16 cellular contexts compared by ENCODE assay signal in the genomic region with DNA sequence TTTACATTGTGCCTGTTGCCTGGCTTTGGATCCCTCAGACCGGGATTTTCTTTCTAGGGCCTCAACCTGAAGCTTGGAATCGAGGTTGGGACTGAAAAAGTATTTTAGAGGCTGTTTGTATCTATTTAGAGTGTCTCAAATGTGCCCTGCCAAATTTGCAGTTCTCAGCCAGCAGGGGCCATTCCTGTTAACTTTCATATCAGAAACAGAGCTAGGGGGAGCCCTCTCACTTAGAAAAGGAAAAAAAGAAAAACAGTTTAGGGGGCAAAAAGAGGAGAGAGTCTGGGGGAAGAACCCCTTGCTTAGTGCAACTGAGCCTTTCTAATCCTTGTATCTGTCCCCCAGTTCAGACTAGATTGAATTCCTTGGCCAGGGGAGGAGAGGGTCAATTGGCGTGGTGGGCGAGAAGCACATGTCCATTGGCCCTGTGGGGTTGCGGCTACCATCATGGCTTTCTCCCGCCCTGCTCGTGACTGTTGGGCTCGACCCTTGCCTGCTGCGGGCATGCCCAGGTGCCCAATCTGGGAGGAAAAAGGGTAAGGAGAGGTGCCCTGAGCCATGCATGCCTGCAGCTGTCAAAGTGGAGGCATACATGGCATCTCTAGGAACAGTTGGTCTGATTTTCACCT.
DNase-seq lines count a peak whose midpoint lies in the region; ATAC-seq and TF ChIP-seq lines count a peak whose summit lies in the region.
"Had no signal": no experiment of that assay in that cellular context is flagged by ENCODE, and none has a peak within 500 bp of the region (broad histone marks: within the 10 kb centered on the region; RNA-seq: fewer than 3 reads in every experiment).

No MANE protein-coding gene starts in this region.

- H3K36me3 ChIP-seq in HCT116 (ENCODE audit: control insufficient read depth in 1 of 2, insufficient read depth in 2 of 2, low read length in 2 of 2): no peaks in the 10 kb centered on the region
- H3K36me3 ChIP-seq: Peyer's patch had no signal

- H3K27me3 Mint-ChIP-seq in activated T-helper 2 cell treated with anti-CD3 and anti-CD28 coated beads, Interferon-gamma antibody, Interleukin-2, Interleukin-4, amounts not matched to agents 10 μg/mL and 5 μg/mL and 100 μg/mL, durations not matched to agents 14 hours and 24 hours and 36 hours (ENCODE audit: low read depth): no peaks in the 10 kb centered on the region
- H3K27me3 Mint-ChIP-seq: activated naive CD8-positive, alpha-beta T cell treated with anti-CD3 and anti-CD28 coated beads, Interleukin-2, amount 50 U/mL, for 24 hours had no signal

- no peaks in the 10 kb centered on the region for H3K9me3 ChIP-seq in HCT116 (ENCODE audit: control insufficient read depth in 1 of 2, insufficient read depth in 1 of 2, low read depth in 1 of 2, low read length in 2 of 2)
- H3K9me3 ChIP-seq: Peyer's patch, stomach had no signal

- no peaks in the 10 kb centered on the region for H3K4me1 ChIP-seq in HCT116 (ENCODE audit: control insufficient read depth in 1 of 2, insufficient read depth in 2 of 2, low read length in 2 of 2)
- H3K4me1 ChIP-seq: Peyer's patch, stomach had no signal

- DNase-seq in HCT116 (ENCODE audit: low read depth, low spot score) (no peak), SK-MEL-5 (ENCODE audit: low read depth, low spot score) (peak; percentile 24), iPS-NIHi11 (ENCODE audit: low spot score) (peak; percentile 20), AML-193 (lab: John Stamatoyannopoulos, UW) (no peak), D341Med (ENCODE audit: low spot score) (no peak)
- DNase-seq in activated T-helper 2 cell treated with anti-CD3 and anti-CD28 coated beads, Interferon-gamma antibody, Interleukin-2, Interleukin-4, amounts not matched to agents 10 μg/mL and 5 μg/mL and 100 μg/mL, durations not matched to agents 14 hours and 24 hours and 36 hours (ENCODE audit: low spot score): no peak
- DNase-seq: activated CD4-positive, alpha-beta T cell treated with anti-CD3 and anti-CD28 coated beads for 4 hours; activated naive CD8-positive, alpha-beta T cell treated with anti-CD3 and anti-CD28 coated beads, Interleukin-2, amount 50 U/mL, for 24 hours; mammary epithelial cell; Peyer's patch; stomach had no signal

- RAD21 ChIA-PET in HCT116 (lab: Charles Lee; ENCODE audit: low non-redundant PET in 1 of 2, low total read pairs in 2 of 2, uncharacterized antibody in 2 of 2, unreplicated experiment in 2 of 2): no interaction called here

- no peak overlapping the region for H3K4me3 Mint-ChIP-seq in activated T-helper 2 cell treated with anti-CD3 and anti-CD28 coated beads, Interferon-gamma antibody, Interleukin-2, Interleukin-4, amounts not matched to agents 10 μg/mL and 5 μg/mL and 100 μg/mL, durations not matched to agents 14 hours and 24 hours and 36 hours (ENCODE audit: low read depth)
- H3K4me3 Mint-ChIP-seq: activated naive CD8-positive, alpha-beta T cell treated with anti-CD3 and anti-CD28 coated beads, Interleukin-2, amount 50 U/mL, for 24 hours; T-helper 1 cell treated with Interleukin-12 subunit alpha and Interleukin-12 subunit beta and Interleukin-4 antibody, amounts not matched to agents 30 μg/mL and 1 μg/mL, for 36 hours had no signal

- no peak overlapping the region for H3K4me3 ChIP-seq in HCT116 (replicated peaks in 1 of 2; ENCODE audit: low read depth in 1 of 2, low read length in 2 of 2)
- H3K4me3 ChIP-seq: Peyer's patch, skin epidermis, stomach had no signal

- no peak overlapping the region for H3K9ac ChIP-seq in HCT116 (ENCODE audit: low read length)

- no peaks in the 10 kb centered on the region for H3K9me2 ChIP-seq in HCT116 (ENCODE audit: insufficient read depth)

- H3K27ac Mint-ChIP-seq in activated T-helper 2 cell treated with anti-CD3 and anti-CD28 coated beads, Interferon-gamma antibody, Interleukin-2, Interleukin-4, amounts not matched to agents 10 μg/mL and 5 μg/mL and 100 μg/mL, durations not matched to agents 14 hours and 24 hours and 36 hours: no peak overlapping the region
- H3K27ac Mint-ChIP-seq: activated naive CD8-positive, alpha-beta T cell treated with anti-CD3 and anti-CD28 coated beads, Interleukin-2, amount 50 U/mL, for 24 hours; T-helper 1 cell treated with Interleukin-12 subunit alpha and Interleukin-12 subunit beta and Interleukin-4 antibody, amounts not matched to agents 30 μg/mL and 1 μg/mL, for 36 hours had no signal

- no peaks in the 10 kb centered on the region for H3K79me2 ChIP-seq in HCT116 (ENCODE audit: insufficient read depth, low read length)

- POLR2A ChIA-PET in HCT116 (lab: Charles Lee): no interaction called here

- no peaks in the 10 kb centered on the region for H4K20me1 ChIP-seq in HCT116 (ENCODE audit: insufficient read depth)

- H3K4me2 ChIP-seq in HCT116 (ENCODE audit: low read length): no peak overlapping the region

- H3K27me3 ChIP-seq in HCT116 (ENCODE audit: insufficient read depth, low read length): no peaks in the 10 kb centered on the region
- H3K27me3 ChIP-seq: Peyer's patch, stomach had no signal

- no peaks in the 10 kb centered on the region for H3K36me3 Mint-ChIP-seq in activated T-helper 2 cell treated with anti-CD3 and anti-CD28 coated beads, Interferon-gamma antibody, Interleukin-2, Interleukin-4, amounts not matched to agents 10 μg/mL and 5 μg/mL and 100 μg/mL, durations not matched to agents 14 hours and 24 hours and 36 hours (ENCODE audit: low read depth)

- H3K4me1 Mint-ChIP-seq in activated T-helper 2 cell treated with anti-CD3 and anti-CD28 coated beads, Interferon-gamma antibody, Interleukin-2, Interleukin-4, amounts not matched to agents 10 μg/mL and 5 μg/mL and 100 μg/mL, durations not matched to agents 14 hours and 24 hours and 36 hours (ENCODE audit: low read depth): no peaks in the 10 kb centered on the region
- H3K4me1 Mint-ChIP-seq: activated naive CD8-positive, alpha-beta T cell treated with anti-CD3 and anti-CD28 coated beads, Interleukin-2, amount 50 U/mL, for 24 hours had no signal

- H2AFZ ChIP-seq in HCT116 (ENCODE audit: low read depth, low read length, poor library complexity, severe bottlenecking): no peak overlapping the region

- ATAC-seq in HCT116: peak; percentile 54; the same call in 1 of the 2 replicates
- ATAC-seq in HG03135 (IDR thresholded peaks at IDR 0.05; ENCODE audit: unreplicated experiment): no peak
- ATAC-seq: activated naive CD8-positive, alpha-beta T cell treated with anti-CD3 and anti-CD28 coated beads, Interleukin-2, amount 50 U/mL, for 24 hours; esophagus mucosa had no signal

- TF ChIP-seq CTCF in C4-2B (conservative IDR thresholded peaks at IDR 0.05) (peak; percentile 26), HCT116 (IDR thresholded peaks at IDR 0.05 in 2 of 3, conservative IDR thresholded peaks at IDR 0.05 in 1 of 3; ENCODE audit: borderline replicate concordance in 1 of 3, insufficient read depth in 1 of 3, low read depth in 2 of 3, low read length in 2 of 3) (peak; percentile 26 to 56 (median 36); a peak in 4 of 6 replicates)

- no TSS peak for BruUV-seq in HCT116 (replicated peaks; lab: Mats Ljungman, UMichigan)

- in situ Hi-C loops in SK-MEL-5 (cut with HindIII; ENCODE audit: low pct_unique_long_range_greater_than_20kb, low sequenced_read_pairs): no loop called here

- no peak for TF ChIP-seq POLR2A in HCT116 (IDR thresholded peaks at IDR 0.05; ENCODE audit: borderline replicate concordance, extremely low read depth, insufficient read depth, insufficient read length)

- intact Hi-C loops in HCT116 (cut with micrococcal nuclease): no loop called here
- intact Hi-C loops in activated T-helper 2 cell treated with anti-CD3 and anti-CD28 coated beads, Interferon-gamma antibody, Interleukin-2, Interleukin-4, amounts not matched to agents 10 μg/mL and 5 μg/mL and 100 μg/mL, durations not matched to agents 14 hours and 24 hours and 36 hours (cut with micrococcal nuclease): no loop called here

- H3K9me3 Mint-ChIP-seq in activated T-helper 2 cell treated with anti-CD3 and anti-CD28 coated beads, Interferon-gamma antibody, Interleukin-2, Interleukin-4, amounts not matched to agents 10 μg/mL and 5 μg/mL and 100 μg/mL, durations not matched to agents 14 hours and 24 hours and 36 hours: no peaks in the 10 kb centered on the region
- H3K9me3 Mint-ChIP-seq: activated naive CD8-positive, alpha-beta T cell treated with anti-CD3 and anti-CD28 coated beads, Interleukin-2, amount 50 U/mL, for 24 hours; T-helper 1 cell treated with Interleukin-12 subunit alpha and Interleukin-12 subunit beta and Interleukin-4 antibody, amounts not matched to agents 30 μg/mL and 1 μg/mL, for 36 hours had no signal

- TF ChIP-seq RAD21 in HCT116 (IDR thresholded peaks at IDR 0.05; ENCODE audit: low read depth): peak; percentile 32; the same call in 1 of the 2 replicates

- CTCF ChIA-PET in HCT116 (lab: Charles Lee): interaction anchor here (1.7 kb wide), 1 partner anchor 238 kb away, joined by 4 read pairs; no protein-coding TSS in a partner anchor

- H3K27ac ChIP-seq in C4-2B (no peak overlapping the region), HCT116 (ENCODE audit: low read depth, low read length) (no peak overlapping the region)
- H3K27ac ChIP-seq: Peyer's patch, skin epidermis, stomach had no signal

TF ChIP-seq in HCT116, 20 proteins besides CTCF, POLR2A, EP300 and RAD21 (continues in another document):
- TF ChIP-seq, protein P1, sequence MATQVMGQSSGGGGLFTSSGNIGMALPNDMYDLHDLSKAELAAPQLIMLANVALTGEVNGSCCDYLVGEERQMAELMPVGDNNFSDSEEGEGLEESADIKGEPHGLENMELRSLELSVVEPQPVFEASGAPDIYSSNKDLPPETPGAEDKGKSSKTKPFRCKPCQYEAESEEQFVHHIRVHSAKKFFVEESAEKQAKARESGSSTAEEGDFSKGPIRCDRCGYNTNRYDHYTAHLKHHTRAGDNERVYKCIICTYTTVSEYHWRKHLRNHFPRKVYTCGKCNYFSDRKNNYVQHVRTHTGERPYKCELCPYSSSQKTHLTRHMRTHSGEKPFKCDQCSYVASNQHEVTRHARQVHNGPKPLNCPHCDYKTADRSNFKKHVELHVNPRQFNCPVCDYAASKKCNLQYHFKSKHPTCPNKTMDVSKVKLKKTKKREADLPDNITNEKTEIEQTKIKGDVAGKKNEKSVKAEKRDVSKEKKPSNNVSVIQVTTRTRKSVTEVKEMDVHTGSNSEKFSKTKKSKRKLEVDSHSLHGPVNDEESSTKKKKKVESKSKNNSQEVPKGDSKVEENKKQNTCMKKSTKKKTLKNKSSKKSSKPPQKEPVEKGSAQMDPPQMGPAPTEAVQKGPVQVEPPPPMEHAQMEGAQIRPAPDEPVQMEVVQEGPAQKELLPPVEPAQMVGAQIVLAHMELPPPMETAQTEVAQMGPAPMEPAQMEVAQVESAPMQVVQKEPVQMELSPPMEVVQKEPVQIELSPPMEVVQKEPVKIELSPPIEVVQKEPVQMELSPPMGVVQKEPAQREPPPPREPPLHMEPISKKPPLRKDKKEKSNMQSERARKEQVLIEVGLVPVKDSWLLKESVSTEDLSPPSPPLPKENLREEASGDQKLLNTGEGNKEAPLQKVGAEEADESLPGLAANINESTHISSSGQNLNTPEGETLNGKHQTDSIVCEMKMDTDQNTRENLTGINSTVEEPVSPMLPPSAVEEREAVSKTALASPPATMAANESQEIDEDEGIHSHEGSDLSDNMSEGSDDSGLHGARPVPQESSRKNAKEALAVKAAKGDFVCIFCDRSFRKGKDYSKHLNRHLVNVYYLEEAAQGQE (IDR thresholded peaks at IDR 0.05; ENCODE audit: low read depth): no peak
- TF ChIP-seq EZH2phosphoT487 (IDR thresholded peaks at IDR 0.05; ENCODE audit: borderline replicate concordance): no peak
- no peak for TF ChIP-seq ELF1 (IDR thresholded peaks at IDR 0.05; ENCODE audit: borderline replicate concordance, low read depth)

Comparison
In these comparisons a context has a peak if more than half of its experiments do, and no peak if none do; other contexts are left out.
1. DNase-seq: peak in SK-MEL-5 (single experiment) and iPS-NIHi11 (single experiment); none in HCT116 (single experiment), AML-193 (0 of 2), D341Med (single experiment) and activated T-helper 2 cell treated with anti-CD3 and anti-CD28 coated beads, Interferon-gamma antibody, Interleukin-2, Interleukin-4, amounts not matched to agents 10 μg/mL and 5 μg/mL and 100 μg/mL, durations not matched to agents 14 hours and 24 hours and 36 hours (single experiment).